Comparison of ENCODE assay signal across 35 cellular contexts in genomic region chr17:11901901-11902300, GRCh38.
"Had no signal": no experiment of that assay in that cellular context is flagged by ENCODE, and none has a peak within 500 bp of the region (broad histone marks: within the 10 kb centered on the region; RNA-seq: fewer than 3 reads in every experiment).

No MANE protein-coding gene starts in this region.

- H3K27ac Mint-ChIP-seq: activated B cell treated with CpG ODN at 0.5 μM for 24 hours; activated CD4-positive, alpha-beta memory T cell treated with anti-CD3 and anti-CD28 coated beads for 36 hours; activated CD4-positive, alpha-beta T cell treated with anti-CD3 and anti-CD28 coated beads, Interleukin-2, amount 10 ng/mL, durations not matched to agents 24 days and 14 days; activated CD8-positive, alpha-beta T cell treated with anti-CD3 and anti-CD28 coated beads for 36 hours; activated naive CD4-positive, alpha-beta T cell treated with anti-CD3 and anti-CD28 coated beads for 36 hours; activated naive CD4-positive, alpha-beta T cell treated with anti-CD3 and anti-CD28 coated beads, Interleukin-2, amount 50 U/mL, for 24 hours; activated naive CD8-positive, alpha-beta T cell treated with anti-CD3 and anti-CD28 coated beads for 36 hours; activated T-cell treated with anti-CD3 and anti-CD28 coated beads, Interleukin-2, amount 50 U/mL, for 72 hours; activated T-helper 1 cell treated with anti-CD3 and anti-CD28 coated beads, Interleukin-12 subunit alpha, Interleukin-12 subunit beta, Interleukin-2, Interleukin-4 antibody, amounts not matched to agents 30 ng/mL and 10 ng/mL and 1 ng/mL, durations not matched to agents 14 hours and 24 hours and 36 hours; activated T-helper 17 cell treated with anti-CD3 and anti-CD28 coated beads, Interleukin-2, amount 50 U/mL, for 72 hours; T-helper 1 cell treated with Interleukin-12 subunit alpha and Interleukin-12 subunit beta and Interleukin-4 antibody, amounts not matched to agents 30 μg/mL and 1 μg/mL, for 36 hours; T-helper 2 cell treated with Interferon-gamma antibody and Interleukin-4, amounts not matched to agents 5 μg/mL and 100 μg/mL, for 36 hours had no signal

- H3K36me3 ChIP-seq: adrenal gland, brain microvascular endothelial cell, breast epithelium had no signal

- H3K9me3 ChIP-seq: adrenal gland, body of pancreas, breast epithelium had no signal

- H3K27me3 ChIP-seq: adrenal gland, body of pancreas, brain microvascular endothelial cell, breast epithelium had no signal

- H3K9me3 Mint-ChIP-seq: activated B cell treated with CpG ODN at 0.5 μM for 24 hours; activated CD4-positive, alpha-beta memory T cell treated with anti-CD3 and anti-CD28 coated beads for 36 hours; activated CD4-positive, alpha-beta T cell treated with anti-CD3 and anti-CD28 coated beads, Interleukin-2, amount 10 ng/mL, durations not matched to agents 24 days and 14 days; activated CD8-positive, alpha-beta T cell treated with anti-CD3 and anti-CD28 coated beads for 36 hours; activated naive CD4-positive, alpha-beta T cell treated with anti-CD3 and anti-CD28 coated beads for 36 hours; activated naive CD4-positive, alpha-beta T cell treated with anti-CD3 and anti-CD28 coated beads, Interleukin-2, amount 50 U/mL, for 24 hours; activated naive CD8-positive, alpha-beta T cell treated with anti-CD3 and anti-CD28 coated beads for 36 hours; activated T-cell treated with anti-CD3 and anti-CD28 coated beads, Interleukin-2, amount 50 U/mL, for 4 hours had no signal

- H3K36me3 Mint-ChIP-seq: activated CD4-positive, alpha-beta memory T cell treated with anti-CD3 and anti-CD28 coated beads for 36 hours; activated naive CD4-positive, alpha-beta T cell treated with anti-CD3 and anti-CD28 coated beads, Interleukin-2, amount 50 U/mL, for 24 hours; activated naive CD8-positive, alpha-beta T cell treated with anti-CD3 and anti-CD28 coated beads for 36 hours had no signal

- H3K4me1 Mint-ChIP-seq: activated B cell treated with CpG ODN at 0.5 μM for 24 hours; activated CD4-positive, alpha-beta T cell treated with anti-CD3 and anti-CD28 coated beads, Interleukin-2, amount 10 ng/mL, durations not matched to agents 24 days and 14 days; activated naive CD4-positive, alpha-beta T cell treated with anti-CD3 and anti-CD28 coated beads, Interleukin-2, amount 50 U/mL, for 24 hours; activated naive CD8-positive, alpha-beta T cell treated with anti-CD3 and anti-CD28 coated beads for 36 hours; activated T-helper 17 cell treated with anti-CD3 and anti-CD28 coated beads, Interleukin-2, amount 50 U/mL, for 72 hours had no signal

- H3K4me3 ChIP-seq: adrenal gland, body of pancreas, breast epithelium had no signal

- H3K4me3 Mint-ChIP-seq: activated B cell treated with CpG ODN at 0.5 μM for 24 hours; activated CD4-positive, alpha-beta memory T cell treated with anti-CD3 and anti-CD28 coated beads for 36 hours; activated CD4-positive, alpha-beta T cell treated with anti-CD3 and anti-CD28 coated beads, Interleukin-2, amount 10 ng/mL, durations not matched to agents 24 days and 14 days; activated CD8-positive, alpha-beta T cell treated with anti-CD3 and anti-CD28 coated beads for 36 hours; activated naive CD4-positive, alpha-beta T cell treated with anti-CD3 and anti-CD28 coated beads for 36 hours; activated naive CD4-positive, alpha-beta T cell treated with anti-CD3 and anti-CD28 coated beads, Interleukin-2, amount 50 U/mL, for 24 hours; activated naive CD8-positive, alpha-beta T cell treated with anti-CD3 and anti-CD28 coated beads for 36 hours; activated T-cell treated with anti-CD3 and anti-CD28 coated beads, Interleukin-2, amount 50 U/mL, for 4 hours; activated T-cell treated with anti-CD3 and anti-CD28 coated beads, Interleukin-2, amount 50 U/mL, for 72 hours; activated T-helper 1 cell treated with anti-CD3 and anti-CD28 coated beads, Interleukin-12 subunit alpha, Interleukin-12 subunit beta, Interleukin-2, Interleukin-4 antibody, amounts not matched to agents 30 ng/mL and 10 ng/mL and 1 ng/mL, durations not matched to agents 14 hours and 24 hours and 36 hours; activated T-helper 17 cell treated with anti-CD3 and anti-CD28 coated beads, Interleukin-2, amount 50 U/mL, for 72 hours; T-helper 1 cell treated with Interleukin-12 subunit alpha and Interleukin-12 subunit beta and Interleukin-4 antibody, amounts not matched to agents 30 μg/mL and 1 μg/mL, for 36 hours; T-helper 2 cell treated with Interferon-gamma antibody and Interleukin-4, amounts not matched to agents 5 μg/mL and 100 μg/mL, for 36 hours had no signal

- H3K4me1 ChIP-seq: adrenal gland, body of pancreas, breast epithelium had no signal

- DNase-seq: activated B cell treated with CpG ODN at 0.5 μM for 24 hours; activated CD4-positive, alpha-beta memory T cell treated with anti-CD3 and anti-CD28 coated beads for 36 hours; activated CD4-positive, alpha-beta T cell treated with anti-CD3 and anti-CD28 coated beads for 4 hours; activated CD4-positive, alpha-beta T cell treated with anti-CD3 and anti-CD28 coated beads, Interleukin-2, amount 10 ng/mL, durations not matched to agents 24 days and 14 days; activated CD4-positive, alpha-beta T cell treated with anti-CD3 and anti-CD28 coated beads, Interleukin-2, amount 50 U/mL, for 1 hour; activated CD4-positive, alpha-beta T cell treated with anti-CD3 and anti-CD28 coated beads, Interleukin-2, amount 50 U/mL, for 4 hours; activated CD4-positive, CD25-positive, alpha-beta regulatory T cell treated with anti-CD3 and anti-CD28 coated beads, Interleukin-2, amount 50 U/mL, for 72 hours; activated CD8-positive, alpha-beta memory T cell treated with anti-CD3 and anti-CD28 coated beads, Interleukin-2, amount 50 U/mL, for 4 hours; activated CD8-positive, alpha-beta T cell treated with anti-CD3 and anti-CD28 coated beads for 36 hours; activated effector memory CD4-positive, alpha-beta T cell treated with anti-CD3 and anti-CD28 coated beads, Interleukin-2, amount 50 U/mL, for 16 hours; activated gamma-delta T cell treated with Interleukin-2 at 50 U/mL for 16 hours; activated naive CD4-positive, alpha-beta T cell; activated naive CD4-positive, alpha-beta T cell treated with anti-CD3 and anti-CD28 coated beads for 36 hours; activated naive CD8-positive, alpha-beta T cell treated with anti-CD3 and anti-CD28 coated beads for 36 hours; activated T-cell treated with anti-CD3 and anti-CD28 coated beads for 4 hours; activated T-cell treated with anti-CD3 and anti-CD28 coated beads, Interleukin-2, amount 50 U/mL, for 1 hour; activated T-cell treated with anti-CD3 and anti-CD28 coated beads, Interleukin-2, amount 50 U/mL, for 4 hours; activated T-cell treated with anti-CD3 and anti-CD28 coated beads, Interleukin-2, amount 50 U/mL, for 72 hours; adrenal gland; amniotic stem cell; aorta; body of pancreas; brain microvascular endothelial cell; central memory CD4-positive, alpha-beta T cell; SW 1271; T-helper 1 cell; T-helper 2 cell; T-helper 9 cell had no signal

- H3K27me3 Mint-ChIP-seq: activated B cell treated with CpG ODN at 0.5 μM for 24 hours; activated CD4-positive, alpha-beta T cell treated with anti-CD3 and anti-CD28 coated beads, Interleukin-2, amount 10 ng/mL, durations not matched to agents 24 days and 14 days; activated naive CD4-positive, alpha-beta T cell treated with anti-CD3 and anti-CD28 coated beads, Interleukin-2, amount 50 U/mL, for 24 hours had no signal

- ATAC-seq: activated CD8-positive, alpha-beta T cell treated with anti-CD3 and anti-CD28 coated beads for 36 hours; activated T-cell treated with anti-CD3 and anti-CD28 coated beads, Interleukin-2, amount 50 U/mL, for 4 hours; activated T-cell treated with anti-CD3 and anti-CD28 coated beads, Interleukin-2, amount 50 U/mL, for 72 hours; activated T-helper 17 cell treated with anti-CD3 and anti-CD28 coated beads, Interleukin-2, amount 50 U/mL, for 72 hours; body of pancreas had no signal

- H3K27ac ChIP-seq: adrenal gland, body of pancreas, brain microvascular endothelial cell, breast epithelium, VCaP had no signal
